23 cellular contexts compared by ENCODE assay signal in genomic region chr2:69023236-69023635, GRCh38. TPM values are rescaled to one million over a fixed set of nuclear protein-coding genes. Genes with fewer than 3 reads are reported as not detected.
"Had no signal": no experiment of that assay in that cellular context is flagged by ENCODE, and none has a peak within 500 bp of the region (broad histone marks: within the 10 kb centered on the region; RNA-seq: fewer than 3 reads in every experiment).

No MANE protein-coding gene starts in this region.

- H3K4me2 ChIP-seq: KMS-11, SK-N-SH had no signal

- DNase-seq: Kasumi-1, MM.1S, NCI-H1092 treated with DMSO at 0.1 percent for 48 hours, NCI-H1436, NCI-H187, NCI-H2029 treated with DMSO at 0.1 percent for 48 hours, NCI-H2107, NCI-H2227 treated with DMSO at 0.1 percent for 48 hours, NCI-H524, NCI-H526 treated with DMSO at 0.1 percent for 48 hours, NCI-H748 treated with DMSO at 0.1 percent for 48 hours, RPMI8226, SHP77, SK-N-SH, SW 1271, T-cell had no signal

- H3K4me3 Mint-ChIP-seq: IgD-negative memory B cell, T-cell had no signal

- H3K27ac ChIP-seq: KMS-11 had no signal

- H3K9me3 Mint-ChIP-seq: T-cell had no signal

- H3K36me3 Mint-ChIP-seq: IgD-negative memory B cell, T-cell had no signal

- H3K4me1 Mint-ChIP-seq: IgD-negative memory B cell, T-cell had no signal

- H3K9ac ChIP-seq: KMS-11, SK-N-SH had no signal

- ATAC-seq: K562, T-cell had no signal

- H3K4me3 ChIP-seq: K562 had no signal

- H3K27ac Mint-ChIP-seq: IgD-negative memory B cell, T-cell had no signal

- FAIRE-seq: K562, RCC 7860 had no signal

RNA-seq across cellular contexts. Expression of gene ANTXR1, which starts 10.3 kb away (rescaled TPM):
- total RNA-seq: HT-29 had no signal
- polyA plus RNA-seq: IgD-negative memory B cell had no signal

RNA-seq across cellular contexts. Expression of gene GKN1, which starts 48.8 kb away (rescaled TPM):
- total RNA-seq: HT-29, K562, M059J, SK-MEL-5, T-cell had no signal
- polyA plus RNA-seq: IgD-negative memory B cell, K562, SK-N-SH had no signal
